ENCODE assay signal across 8 cellular contexts in the genomic region with DNA sequence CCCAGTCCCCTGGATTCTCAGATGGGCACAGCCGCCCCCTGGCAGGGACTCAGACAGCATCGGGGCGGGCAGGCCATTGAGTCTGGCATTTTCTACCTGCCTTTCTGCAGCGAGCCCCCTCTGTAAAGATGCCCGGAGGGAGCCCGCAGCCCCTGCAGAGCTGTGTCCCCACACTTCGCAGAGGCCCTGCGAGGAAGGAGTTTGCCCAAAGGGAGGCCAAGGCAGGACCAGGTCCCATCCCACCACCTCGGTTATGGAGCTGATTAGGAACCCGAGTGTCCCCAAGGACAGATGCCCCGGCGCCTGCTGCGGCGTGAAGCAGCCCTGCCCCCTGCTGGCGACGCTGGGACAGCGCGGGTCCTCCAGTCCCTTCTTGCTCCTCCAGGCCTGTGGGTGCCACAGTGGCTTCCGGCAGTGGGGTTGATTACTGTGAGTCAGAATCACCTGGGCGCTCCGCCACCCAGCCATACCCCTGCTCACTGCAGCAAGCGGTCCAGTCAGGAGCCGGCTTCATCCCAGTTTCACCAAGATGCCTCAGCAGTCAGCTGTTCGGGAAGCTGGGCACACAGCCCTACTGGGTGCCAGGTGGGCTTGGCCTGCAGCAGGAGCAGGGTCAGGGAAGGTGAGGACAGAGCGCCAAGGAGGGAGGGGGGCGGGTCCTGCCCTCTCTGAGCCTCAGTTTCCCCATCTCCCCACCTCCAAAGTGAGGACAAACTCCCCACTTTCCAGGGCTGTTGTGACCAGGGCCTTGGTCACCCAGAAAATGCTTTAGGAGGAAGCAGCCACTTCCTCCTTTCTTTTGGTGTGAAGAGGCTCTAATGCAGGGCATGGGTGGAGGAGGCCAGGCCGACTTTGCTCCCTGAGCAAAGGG.
DNase-seq lines count a peak whose midpoint lies in the region; FAIRE-seq and TF ChIP-seq lines count a peak whose summit lies in the region.

No MANE protein-coding gene starts in this region.

- TF ChIP-seq CTCF in BJ (IDR thresholded peaks at IDR 0.05; ENCODE audit: insufficient read depth, low read depth, low read length) (peak; percentile 98), OCI-LY7 (conservative IDR thresholded peaks at IDR 0.05; ENCODE audit: low read length) (peak; percentile 93), epithelial cell of esophagus (IDR thresholded peaks at IDR 0.05; ENCODE audit: insufficient read depth, low read depth, low read length, missing control alignments) (peak; percentile 92)

- H3K79me2 ChIP-seq in OCI-LY7 (ENCODE audit: insufficient read depth, low read depth, low read length) = no peaks in the 10 kb centered on the region

- H3K9me3 ChIP-seq in OCI-LY7 (ENCODE audit: low read length) = peaks cover 2% of the 10 kb centered on the region

- H2AFZ ChIP-seq in OCI-LY7 (ENCODE audit: low read length) = no peak overlapping the region

- POLR2A ChIA-PET in BJ (lab: Charles Lee) (no interaction called here), OCI-LY7 (lab: Charles Lee) (no interaction called here)

- no peak overlapping the region for H3K4me2 ChIP-seq in OCI-LY7 (ENCODE audit: low read length)

- H3K4me1 ChIP-seq in OCI-LY7 (ENCODE audit: insufficient read depth, low read length, poor library complexity, severe bottlenecking) = peaks cover 3% of the 10 kb centered on the region

- H3K4me3 ChIP-seq in BJ (ENCODE audit: low read depth, low read length) (no peak overlapping the region), OCI-LY7 (ENCODE audit: low read depth, low read length, poor library complexity, severe bottlenecking) (no peak overlapping the region), epithelial cell of esophagus (ENCODE audit: low read length) (no peak overlapping the region)

- intact Hi-C loops in OCI-LY7 (cut with micrococcal nuclease; ENCODE audit: unreplicated experiment) = loop anchor here (1.0 kb wide), 2 partner anchors 79 to 273 kb away; no protein-coding TSS in a partner anchor

- no peaks in the 10 kb centered on the region for H4K20me1 ChIP-seq in OCI-LY7 (ENCODE audit: insufficient read depth, low read length)

- no peaks in the 10 kb centered on the region for H3K9me2 ChIP-seq in OCI-LY7 (ENCODE audit: insufficient read depth, low read length)

- H3K27ac ChIP-seq in OCI-LY7 (ENCODE audit: low read depth, low read length, poor library complexity, severe bottlenecking) = no peak overlapping the region

- FAIRE-seq in GM19239 (lab: Jason Lieb, UNC) = peak; percentile 92

- DNase-seq in BJ (ENCODE audit: low read depth) (peak; percentile 59), GM19239 (ENCODE audit: insufficient read length, low spot score) (peak; percentile 99), HT1080 (ENCODE audit: low read depth) (peak; percentile 96), OCI-LY7 (ENCODE audit: low spot score) (peak; percentile 77), activated T-cell treated with anti-CD3 and anti-CD28 coated beads for 24 hours (ENCODE audit: low read depth) (peak; percentile 83), epithelial cell of esophagus (ENCODE audit: low read depth) (peak; percentile 96), myocyte (ENCODE audit: low read depth) (peak; percentile 88)
- peak; percentile 68 to 76 for DNase-seq in stimulated activated CD8-positive, alpha-beta memory T cell treated with anti-CD3 and anti-CD28 coated beads, Interleukin-4, amount 100 ng/mL, for 4 hours (ENCODE audit: low read depth in 2 of 2, low spot score in 1 of 2)

- no peaks in the 10 kb centered on the region for H3K27me3 ChIP-seq in BJ (ENCODE audit: control insufficient read depth, insufficient read depth, low read length)

- no peaks in the 10 kb centered on the region for H3K36me3 ChIP-seq in BJ (ENCODE audit: control insufficient read depth, insufficient read depth, low read length)
- H3K36me3 ChIP-seq in OCI-LY7 (ENCODE audit: insufficient read depth, low read length) = no peaks in the 10 kb centered on the region

- CTCF ChIA-PET in BJ (lab: Yijun Ruan, JAX) = interaction anchor here (0.6 to 3.8 kb wide), 32 partner anchors 8 to 305 kb away, joined by 3 to 175 read pairs (median 4); partner anchors contain the start of gene RNU6ATAC
- CTCF ChIA-PET in OCI-LY7 (lab: Charles Lee; ENCODE audit: unreplicated experiment) = no interaction called here

- no TSS peak for BruUV-seq in OCI-LY7 (replicated peaks; lab: Mats Ljungman, UMichigan)
